16 cellular contexts compared by ENCODE assay signal in genomic region chr16:82452002-82452741, GRCh38.
A peak's percentile ranks its signal among the peaks of the same experiment; 100 is the strongest.
DNase-seq lines count a peak whose midpoint lies in the region; ATAC-seq and TF ChIP-seq lines count a peak whose summit lies in the region.
"Had no signal": no experiment of that assay in that cellular context is flagged by ENCODE, and none has a peak within 500 bp of the region (broad histone marks: within the 10 kb centered on the region; RNA-seq: fewer than 3 reads in every experiment).

No MANE protein-coding gene starts in this region.

- no peak overlapping the region for H3K9ac ChIP-seq in BLaER1

- H3K27me3 ChIP-seq in BLaER1 (no peaks in the 10 kb centered on the region), esophagus muscularis mucosa (no peaks in the 10 kb centered on the region)

- H3K9me3 Mint-ChIP-seq in natural killer cell, result no peaks in the 10 kb centered on the region
- H3K9me3 Mint-ChIP-seq: CD4-positive, alpha-beta T cell had no signal

- WGBS in esophagus muscularis mucosa, result 78% methylated on average over 11 of the region's 11 CpGs

- H3K4me1 Mint-ChIP-seq in natural killer cell, result peaks cover 21 to 35% of the 10 kb centered on the region in 2 donors

- DNase-seq in DMS153 (lab: John Stamatoyannopoulos, UW) (peak; percentile 54), esophagus muscularis mucosa (ENCODE audit: extremely low spot score) (peak; percentile 87), natural killer cell (no peak), GM20000 (ENCODE audit: low spot score) (no peak), kidney glomerular epithelial cell (lab: John Stamatoyannopoulos, UW) (no peak)
- DNase-seq: CD4-positive, alpha-beta T cell; DND-41; NCI-H1048; NCI-H226; NCI-H524 treated with DMSO at 0.1 percent for 48 hours; NK-92 treated with Interleukin-12 subunit alpha and Interleukin-12 subunit beta, amount 100 ng/mL, for 24 hours; SHP77 treated with DMSO at 0.1 percent for 48 hours had no signal

- H3K4me3 ChIP-seq in BLaER1, result no peak overlapping the region
- H3K4me3 ChIP-seq in esophagus muscularis mucosa, result no peak overlapping the region

- intact Hi-C loops in esophagus muscularis mucosa (cut with DNase I) (no loop called here), natural killer cell (cut with micrococcal nuclease) (no loop called here)

- ATAC-seq in natural killer cell (peak; percentile 47 to 63 (median 52)), GM18873 (IDR thresholded peaks at IDR 0.05; ENCODE audit: low FRiP score, unreplicated experiment) (no peak), GM19324 (IDR thresholded peaks at IDR 0.05; ENCODE audit: low FRiP score, unreplicated experiment) (no peak)
- ATAC-seq: SK-N-SH treated with all-trans-retinoic acid at 6 μM for 48 hours had no signal

- H3K4me2 ChIP-seq in BLaER1, result peak overlapping the region; percentile 67

- TF ChIP-seq EP300 in esophagus muscularis mucosa (IDR thresholded peaks at IDR 0.05), result no peak

- H4K20me1 ChIP-seq in BLaER1, result no peaks in the 10 kb centered on the region

- H3K27me3 Mint-ChIP-seq in natural killer cell (ENCODE audit: low read depth in 2 of 2), result peaks cover 15 to 35% of the 10 kb centered on the region in 2 donors

- no peaks in the 10 kb centered on the region for H3K9me3 ChIP-seq in BLaER1
- no peaks in the 10 kb centered on the region for H3K9me3 ChIP-seq in esophagus muscularis mucosa

- H3K36me3 ChIP-seq in BLaER1, result no peaks in the 10 kb centered on the region
- no peaks in the 10 kb centered on the region for H3K36me3 ChIP-seq in esophagus muscularis mucosa

- peak overlapping the region; percentile 35 for H3K4me3 Mint-ChIP-seq in natural killer cell
- H3K4me3 Mint-ChIP-seq: CD4-positive, alpha-beta T cell had no signal

- H3K4me1 ChIP-seq in BLaER1, result peaks cover 15% of the 10 kb centered on the region
- H3K4me1 ChIP-seq in esophagus muscularis mucosa, result peaks cover 0 to 4% (median 0%) of the 10 kb centered on the region in 4 donors

- H3K27ac ChIP-seq in BLaER1 (no peak overlapping the region), esophagus muscularis mucosa (replicated peaks in 1 of 4) (no peak overlapping the region)

- TF ChIP-seq CTCF in esophagus muscularis mucosa (IDR thresholded peaks at IDR 0.05) (no peak), natural killer cell (IDR thresholded peaks at IDR 0.05) (no peak), GM20000 (IDR thresholded peaks at IDR 0.05; ENCODE audit: extremely low read depth, missing control alignments) (no peak)

- no peaks in the 10 kb centered on the region for H3K36me3 Mint-ChIP-seq in natural killer cell

- no peak for TF ChIP-seq POLR2A in esophagus muscularis mucosa (IDR thresholded peaks at IDR 0.05; ENCODE audit: low read depth)

- no peak overlapping the region for H3K27ac Mint-ChIP-seq in natural killer cell
- H3K27ac Mint-ChIP-seq: CD4-positive, alpha-beta T cell had no signal

Comparison
In these comparisons a context has a peak if more than half of its experiments do, and no peak if none do; other contexts are left out.
1. DNase-seq: peak in DMS153 (single experiment) and esophagus muscularis mucosa (single experiment); none in natural killer cell (single experiment), GM20000 (single experiment) and kidney glomerular epithelial cell (single experiment).
2. ATAC-seq: peak in natural killer cell (3 of 3); none in GM18873 (single experiment) and GM19324 (single experiment).